In genomic region chr1:112956503-112957132, GRCh38 we compare ENCODE assay signal across 8 cellular contexts. TPM values are rescaled to one million over a fixed set of nuclear protein-coding genes. Genes with fewer than 3 reads are reported as not detected.
DNase-seq lines count a peak whose midpoint lies in the region; ATAC-seq and TF ChIP-seq lines count a peak whose summit lies in the region.

No MANE protein-coding gene starts in this region.

- H2AFZ ChIP-seq in DND-41 (ENCODE audit: low read depth, low read length), result peak overlapping the region; percentile 100

- TSS peak; percentile 75 for BruUV-seq in Panc1 (replicated peaks; lab: Mats Ljungman, UMichigan)

- H3K27ac ChIP-seq in DND-41 (ENCODE audit: low read length) (peak overlapping the region; percentile 93), Panc1 (ENCODE audit: low read length) (peak overlapping the region; percentile 89)

- H3K4me1 ChIP-seq in DND-41 (ENCODE audit: insufficient read depth, low read length) (peaks cover 69% of the 10 kb centered on the region), Panc1 (ENCODE audit: control insufficient read depth, insufficient read depth, low read length) (peaks cover 5% of the 10 kb centered on the region; the same call in 1 of the 2 replicates)

- ATAC-seq in DND-41 (ENCODE audit: insufficient read depth, low read depth) (peak; percentile 10), Panc1 (peak; percentile 33; the same call in 1 of the 2 replicates)

- H3K27me3 ChIP-seq in DND-41 (ENCODE audit: insufficient read depth, low read length, poor library complexity), result no peaks in the 10 kb centered on the region
- H3K27me3 ChIP-seq in Panc1 (ENCODE audit: control insufficient read depth, insufficient read depth, low read length), result no peaks in the 10 kb centered on the region

- peak overlapping the region; percentile 91 for H3K9ac ChIP-seq in DND-41 (ENCODE audit: low read depth, low read length)

- peak overlapping the region; percentile 87 for H3K4me2 ChIP-seq in DND-41 (ENCODE audit: insufficient read depth, low read length)

- no peaks in the 10 kb centered on the region for H3K9me3 ChIP-seq in DND-41 (ENCODE audit: insufficient read depth, low read length, severe bottlenecking)
- H3K9me3 ChIP-seq in Panc1 (ENCODE audit: control insufficient read depth, insufficient read depth, low read depth, low read length), result no peaks in the 10 kb centered on the region

- TF ChIP-seq CTCF in DND-41 (IDR thresholded peaks at IDR 0.05; ENCODE audit: borderline replicate concordance, extremely low read depth, low read length, poor library complexity, severe bottlenecking) (no peak), Panc1 (IDR thresholded peaks at IDR 0.05) (no peak), astrocyte of the cerebellum (IDR thresholded peaks at IDR 0.05; ENCODE audit: low read depth, low read length, missing control alignments) (no peak)

- CTCF ChIA-PET in HEK293T (lab: Yijun Ruan, JAX), result interaction anchor here (0.5 to 1.0 kb wide), 4 partner anchors 14 to 100 kb away, joined by 3 to 4 read pairs (median 4); no protein-coding TSS in a partner anchor
- CTCF ChIA-PET in Panc1 (lab: Charles Lee), result no interaction called here

- in situ Hi-C loops in Panc1 (cut with HindIII; ENCODE audit: low pct_unique_long_range_greater_than_20kb, low sequenced_read_pairs) (no loop called here), astrocyte of the cerebellum (cut with HindIII; ENCODE audit: low sequenced_read_pairs) (no loop called here)

- H4K20me1 ChIP-seq in DND-41 (ENCODE audit: insufficient read depth, low read length), result peaks cover 36% of the 10 kb centered on the region; the same call in 1 of the 2 replicates

- H3K79me2 ChIP-seq in DND-41 (ENCODE audit: insufficient read depth, low read length), result peaks cover 97% of the 10 kb centered on the region

- H3K4me3 ChIP-seq in DND-41 (ENCODE audit: low read depth in 1 of 2, low read length in 2 of 2), result peak overlapping the region; percentile 61 to 96
- peak overlapping the region; percentile 81 to 87 for H3K4me3 ChIP-seq in Panc1 (ENCODE audit: low read depth in 2 of 2, low read length in 2 of 2)
- peak overlapping the region; percentile 64 for H3K4me3 ChIP-seq in astrocyte of the cerebellum (ENCODE audit: low read depth, low read length)

- H3K36me3 ChIP-seq in DND-41 (ENCODE audit: insufficient read depth, low read length), result peaks cover 25% of the 10 kb centered on the region
- H3K36me3 ChIP-seq in Panc1 (ENCODE audit: control insufficient read depth, insufficient read depth, low read length), result no peaks in the 10 kb centered on the region; the same call in 1 of the 2 replicates

- intact Hi-C loops in Panc1 (cut with micrococcal nuclease; ENCODE audit: unreplicated experiment), result loop anchor here (10.0 kb wide), 1 partner anchor 88 kb away; no protein-coding TSS in a partner anchor

- POLR2A ChIA-PET in HEK293T (lab: Yijun Ruan, JAX), result interaction anchor here (0.7 to 2.0 kb wide), 29 partner anchors 10 to 256 kb away, joined by 3 to 27 read pairs (median 4); partner anchors contain the start of gene LRIG2
- POLR2A ChIA-PET in Panc1 (lab: Charles Lee), result interaction anchor here (0.6 to 0.7 kb wide), 3 partner anchors 10 to 240 kb away, joined by 3 to 4 read pairs (median 4); no protein-coding TSS in a partner anchor

- DNase-seq in DND-41, result peak; percentile 54
- DNase-seq in HEK293T (ENCODE audit: extremely low spot score), result no peak
- no peak for DNase-seq in Panc1 (ENCODE audit: low read depth, low spot score)
- no peak for DNase-seq in astrocyte of the cerebellum (ENCODE audit: low read depth)
- peak; percentile 48 for DNase-seq in iris pigment epithelial cell (ENCODE audit: low read depth)
- peak; percentile 2 to 28 for DNase-seq in stimulated activated CD4-positive, alpha-beta T cell treated with anti-CD3 and anti-CD28 coated beads, Interleukin-15, amount 100 ng/mL, for 1 hour (ENCODE audit: low read depth in 1 of 2, low spot score in 1 of 2)
- DNase-seq in NCI-H1105 (lab: John Stamatoyannopoulos, UW), result no peak
- no peak for DNase-seq in NCI-H1436 treated with DMSO at 0.1 percent for 48 hours (lab: John Stamatoyannopoulos, UW)

TF ChIP-seq in HEK293T, 16 proteins besides CTCF, POLR2A, EP300 and RAD21:
- TF ChIP-seq L3MBTL2 (conservative IDR thresholded peaks at IDR 0.05) (peak; percentile 91), SP1 (IDR thresholded peaks at IDR 0.05) (no peak)

RNA-seq across cellular contexts. Expression of gene SLC16A1, which starts 0.6 kb away (rescaled TPM):
- 51.5 TPM for total RNA-seq in Panc1 (2021; ENCODE audit: unreplicated experiment)
- polyA plus RNA-seq in Panc1 (2012; ENCODE audit: insufficient read length), result 60.6 TPM

Comparison
In these comparisons a context has a peak if more than half of its experiments do, and no peak if none do; other contexts are left out.
1. DNase-seq: peak in DND-41 (single experiment), iris pigment epithelial cell (single experiment) and stimulated activated CD4-positive, alpha-beta T cell treated with anti-CD3 and anti-CD28 coated beads, Interleukin-15, amount 100 ng/mL, for 1 hour (2 of 2); none in HEK293T (single experiment), Panc1 (single experiment), astrocyte of the cerebellum (single experiment), NCI-H1105 (single experiment) and NCI-H1436 treated with DMSO at 0.1 percent for 48 hours (single experiment).
2. Peak in every context shown above with its lines, with median percentiles within 50 percentile points of each other: H3K4me3 ChIP-seq.